10 cellular contexts compared by ENCODE assay signal in genomic region chr20:44532981-44533331, GRCh38. TPM values are rescaled to one million over a fixed set of nuclear protein-coding genes. Genes with fewer than 3 reads are reported as not detected.
A peak's percentile ranks its signal among the peaks of the same experiment; 100 is the strongest.
DNase-seq lines count a peak whose midpoint lies in the region; ATAC-seq, FAIRE-seq and TF ChIP-seq lines count a peak whose summit lies in the region.
"Had no signal": no experiment of that assay in that cellular context is flagged by ENCODE, and none has a peak within 500 bp of the region (broad histone marks: within the 10 kb centered on the region; RNA-seq: fewer than 3 reads in every experiment).

No MANE protein-coding gene starts in this region.

- no peak for TF ChIP-seq POLR2A in vagina (IDR thresholded peaks at IDR 0.05)

- no peaks in the 10 kb centered on the region for H3K79me2 ChIP-seq in keratinocyte (ENCODE audit: control insufficient read depth, insufficient read depth, low read length)

- no peaks in the 10 kb centered on the region for H4K20me1 ChIP-seq in keratinocyte (ENCODE audit: control insufficient read depth, extremely low read depth, insufficient read depth, low read length)

- H3K4me1 ChIP-seq in keratinocyte (ENCODE audit: control insufficient read depth, extremely low read depth, insufficient read depth, low read length) (peaks cover 10% of the 10 kb centered on the region), vagina (peaks cover 28% of the 10 kb centered on the region)

- no peak for FAIRE-seq in keratinocyte (lab: Jason Lieb, UNC)

- DNase-seq in stimulated activated naive CD8-positive, alpha-beta T cell treated with anti-CD3 and anti-CD28 coated beads, Interleukin-15, amount 100 ng/mL, for 72 hours = no peak
- DNase-seq in stimulated activated naive CD8-positive, alpha-beta T cell treated with anti-CD3 and anti-CD28 coated beads, Interleukin-15, Interleukin-2, amounts not matched to agents 100 U/mL and 50 U/mL, for 24 hours = no peak
- peak; percentile 61 for DNase-seq in amniotic epithelial cell (ENCODE audit: low read depth)
- DNase-seq in keratinocyte (ENCODE audit: low read depth, low spot score) = no peak
- no peak for DNase-seq in vagina (ENCODE audit: extremely low spot score in 2 of 2)
- no peak for DNase-seq in hippocampal formation (lab: John Stamatoyannopoulos, UW)
- no peak for DNase-seq in GDM1 (lab: John Stamatoyannopoulos, UW)
- DNase-seq: DMS79 treated with DMSO at 0.1 percent for 48 hours, NCI-H510A treated with DMSO at 0.1 percent for 48 hours had no signal

- intact Hi-C loops in vagina (cut with DNase I) = loop anchor here (5.0 kb wide), 2 partner anchors 69 to 84 kb away; no protein-coding TSS in a partner anchor

- no peak overlapping the region for H2AFZ ChIP-seq in keratinocyte (ENCODE audit: control insufficient read depth, low read length)

- H3K4me2 ChIP-seq in keratinocyte (ENCODE audit: control insufficient read depth, extremely low read depth, insufficient read depth, low read depth, low read length) = peak overlapping the region; percentile 66

- H3K27me3 Mint-ChIP-seq in stimulated activated naive CD8-positive, alpha-beta T cell treated with anti-CD3 and anti-CD28 coated beads, Interleukin-15, amount 100 ng/mL, for 72 hours = no peaks in the 10 kb centered on the region

- dilution Hi-C loops in keratinocyte (cut with MboI; ENCODE audit: extremely low pct_ligation_motif_present, low sequenced_read_pairs) = no loop called here

- no peaks in the 10 kb centered on the region for H3K4me1 Mint-ChIP-seq in stimulated activated naive CD8-positive, alpha-beta T cell treated with anti-CD3 and anti-CD28 coated beads, Interleukin-15, amount 100 ng/mL, for 72 hours

- H3K9ac ChIP-seq in keratinocyte (ENCODE audit: control insufficient read depth, extremely low read depth, insufficient read depth, low read length) = peak overlapping the region; percentile 1

- H3K4me3 ChIP-seq in keratinocyte (ENCODE audit: control insufficient read depth in 2 of 3, extremely low read depth in 1 of 3, insufficient read depth in 2 of 3, low read depth in 1 of 3, low read length in 3 of 3) (no peak overlapping the region), vagina (peak overlapping the region; percentile 75 to 83)

- H3K9me3 ChIP-seq in keratinocyte (ENCODE audit: control insufficient read depth, low read depth, low read length) = no peaks in the 10 kb centered on the region
- H3K9me3 ChIP-seq in vagina = no peaks in the 10 kb centered on the region

- no peaks in the 10 kb centered on the region for H3K27me3 ChIP-seq in keratinocyte (ENCODE audit: control insufficient read depth, extremely low read depth, insufficient read depth, low read length)
- no peaks in the 10 kb centered on the region for H3K27me3 ChIP-seq in vagina

- H3K9me3 Mint-ChIP-seq in stimulated activated naive CD8-positive, alpha-beta T cell treated with anti-CD3 and anti-CD28 coated beads, Interleukin-15, amount 100 ng/mL, for 72 hours = no peaks in the 10 kb centered on the region

- no peaks in the 10 kb centered on the region for H3K9me1 ChIP-seq in keratinocyte (ENCODE audit: control insufficient read depth, extremely low read depth, insufficient read depth, low read length)

- H3K27ac Mint-ChIP-seq in stimulated activated naive CD8-positive, alpha-beta T cell treated with anti-CD3 and anti-CD28 coated beads, Interleukin-15, amount 100 ng/mL, for 72 hours = no peak overlapping the region

- H3K4me3 Mint-ChIP-seq in stimulated activated naive CD8-positive, alpha-beta T cell treated with anti-CD3 and anti-CD28 coated beads, Interleukin-15, amount 100 ng/mL, for 72 hours = no peak overlapping the region

- no peak for TF ChIP-seq CTCF in keratinocyte (optimal IDR thresholded peaks at IDR 0.05 in 1 of 3, IDR thresholded peaks at IDR 0.05 in 1 of 3, conservative IDR thresholded peaks at IDR 0.05 in 1 of 3; ENCODE audit: extremely low read depth in 1 of 3, insufficient read depth in 2 of 3, low read length in 3 of 3)
- no peak for TF ChIP-seq CTCF in vagina (IDR thresholded peaks at IDR 0.05)

- no peaks in the 10 kb centered on the region for H3K36me3 ChIP-seq in keratinocyte (ENCODE audit: control insufficient read depth in 2 of 2, extremely low read depth in 1 of 2, insufficient read depth in 2 of 2, low read length in 2 of 2)
- no peaks in the 10 kb centered on the region for H3K36me3 ChIP-seq in vagina

- peak; percentile 16 for ATAC-seq in stimulated activated naive CD8-positive, alpha-beta T cell treated with anti-CD3 and anti-CD28 coated beads, Interleukin-15, amount 100 ng/mL, for 72 hours
- ATAC-seq in stimulated activated naive CD8-positive, alpha-beta T cell treated with anti-CD3 and anti-CD28 coated beads, Interleukin-15, Interleukin-2, amounts not matched to agents 100 U/mL and 50 U/mL, for 24 hours = no peak
- ATAC-seq in GM21360 (IDR thresholded peaks at IDR 0.05; ENCODE audit: unreplicated experiment) = no peak

- H3K27ac ChIP-seq in keratinocyte (ENCODE audit: control insufficient read depth, insufficient read depth, low read length) (no peak overlapping the region), vagina (peak overlapping the region; percentile 86)

RNA-seq across cellular contexts. Expression of gene SERINC3, which starts 11.1 kb away (rescaled TPM):
- polyA plus RNA-seq in keratinocyte = 118 to 151 TPM (median 145 TPM) in 3 replicates
- 35.8 TPM for polyA plus RNA-seq in keratinocyte (2011; ENCODE audit: low read depth)
- 82.7 and 125 TPM in 2 replicates for polyA plus RNA-seq in keratinocyte (2011; cell fraction: cytosol; rRNA removed)
- polyA plus RNA-seq in keratinocyte (2011; cell fraction: nucleus; rRNA removed) = 184 and 222 TPM in 2 replicates
- polyA plus RNA-seq in keratinocyte (2012; ENCODE audit: low replicate concordance) = 67.3 and 95.2 TPM in 2 replicates
- 152 to 382 TPM (median 316 TPM) in 3 replicates for polyA minus RNA-seq in keratinocyte
- 157 TPM for polyA minus RNA-seq in keratinocyte (2011; cell fraction: cytosol; rRNA and poly(A)+ RNA removed)
- 168 and 227 TPM in 2 replicates for polyA minus RNA-seq in keratinocyte (2011; cell fraction: nucleus; rRNA and poly(A)+ RNA removed)
- 77.3 TPM for total RNA-seq in vagina

RNA-seq across cellular contexts. Expression of gene PKIG, which starts 49.4 kb away (rescaled TPM):
- polyA plus RNA-seq in keratinocyte = 6.6 to 9.9 TPM (median 8.4 TPM) in 3 replicates
- 19.2 TPM for polyA plus RNA-seq in keratinocyte (2011; ENCODE audit: low read depth)
- 7.8 and 14.4 TPM in 2 replicates for polyA plus RNA-seq in keratinocyte (2011; cell fraction: cytosol; rRNA removed)
- polyA plus RNA-seq in keratinocyte (2011; cell fraction: nucleus; rRNA removed) = 2.6 and 3.6 TPM in 2 replicates
- 8.5 and 11.2 TPM in 2 replicates for polyA plus RNA-seq in keratinocyte (2012; ENCODE audit: low replicate concordance)
- 3.5 to 7.1 TPM (median 4.4 TPM) in 3 replicates for polyA minus RNA-seq in keratinocyte
- 9.6 TPM for polyA minus RNA-seq in keratinocyte (2011; cell fraction: cytosol; rRNA and poly(A)+ RNA removed)
- polyA minus RNA-seq in keratinocyte (2011; cell fraction: nucleus; rRNA and poly(A)+ RNA removed) = 0.54 and 2.3 TPM in 2 replicates
- 146 TPM for total RNA-seq in vagina

RNA-seq across cellular contexts. Expression of gene TTPAL, which starts 57.3 kb away (rescaled TPM):
- polyA plus RNA-seq in keratinocyte = 15.1 to 24.9 TPM (median 20.0 TPM) in 3 replicates
- polyA plus RNA-seq in keratinocyte (2011; ENCODE audit: low read depth) = 7.4 TPM
- 20.5 and 23.4 TPM in 2 replicates for polyA plus RNA-seq in keratinocyte (2011; cell fraction: cytosol; rRNA removed)
- polyA plus RNA-seq in keratinocyte (2011; cell fraction: nucleus; rRNA removed) = 34.4 and 40.9 TPM in 2 replicates
- polyA plus RNA-seq in keratinocyte (2012; ENCODE audit: low replicate concordance) = 17.3 and 26.4 TPM in 2 replicates
- 32.5 to 94.6 TPM (median 34.1 TPM) in 3 replicates for polyA minus RNA-seq in keratinocyte
- 23.2 TPM for polyA minus RNA-seq in keratinocyte (2011; cell fraction: cytosol; rRNA and poly(A)+ RNA removed)
- polyA minus RNA-seq in keratinocyte (2011; cell fraction: nucleus; rRNA and poly(A)+ RNA removed) = 15.3 and 32.3 TPM in 2 replicates
- total RNA-seq in vagina = 16.0 TPM

Comparison
In these comparisons a context has a peak if more than half of its experiments do, and no peak if none do; other contexts are left out.
1. H3K4me3 ChIP-seq: peak in vagina (2 of 2); none in keratinocyte (0 of 3).